In genomic region chr9:128127990-128128835, GRCh38 we compare ENCODE assay signal across 8 cellular contexts. TPM values are rescaled to one million over a fixed set of nuclear protein-coding genes. Genes with fewer than 3 reads are reported as not detected.
DNase-seq lines count a peak whose midpoint lies in the region; ATAC-seq and TF ChIP-seq lines count a peak whose summit lies in the region.

No MANE protein-coding gene starts in this region.

- peak overlapping the region; percentile 94 to 97 for H3K4me3 Mint-ChIP-seq in H9
- H3K4me3 Mint-ChIP-seq in neural crest cell: peak overlapping the region; percentile 99
- peak overlapping the region; percentile 98 to 99 for H3K4me3 Mint-ChIP-seq in stimulated activated naive CD8-positive, alpha-beta T cell treated with anti-CD3 and anti-CD28 coated beads, Interleukin-15, amount 100 ng/mL, for 72 hours

- WGBS in H9 (ENCODE audit: extremely low coverage, insufficient read length, low lambda C conversion rate): no CpG with 5 or more reads among the region's 82 CpGs

- DNase-seq in ELF-1 (ENCODE audit: low read depth, low spot score) (peak; percentile 94), H9 (peak; percentile 88), M059J (ENCODE audit: low read depth) (peak; percentile 90), SHP77 (lab: John Stamatoyannopoulos, UW) (peak; percentile 87 to 89), activated gamma-delta T cell (lab: John Stamatoyannopoulos, UW) (peak; percentile 72), foreskin fibroblast (peak; percentile 86 to 95), neural crest cell (ENCODE audit: low read depth, low spot score) (peak; percentile 76)
- DNase-seq in stimulated activated naive CD8-positive, alpha-beta T cell treated with anti-CD3 and anti-CD28 coated beads, Interleukin-15, amount 100 ng/mL, for 72 hours: peak; percentile 91

- no peak overlapping the region for H4K91ac ChIP-seq in H9 (ENCODE audit: insufficient read length, low read depth, low read length)

- no peak overlapping the region for H2BK15ac ChIP-seq in H9 (ENCODE audit: low read depth, low read length)

- H2BK5ac ChIP-seq in H9 (ENCODE audit: insufficient read length, low read length): no peak overlapping the region

- peaks cover 12% of the 10 kb centered on the region for H3K23me2 ChIP-seq in H9 (ENCODE audit: insufficient read length, low read depth, low read length, poor library complexity, severe bottlenecking)

- no peaks in the 10 kb centered on the region for H3K79me1 ChIP-seq in H9 (ENCODE audit: insufficient read depth, low read depth, low read length, poor library complexity, severe bottlenecking)

- H3K9ac ChIP-seq in H9 (ENCODE audit: extremely low read depth, insufficient read length, low read length): peak overlapping the region; percentile 81

- no peak overlapping the region for H2BK20ac ChIP-seq in H9 (ENCODE audit: low read depth, low read length, poor library complexity, severe bottlenecking)

- no peak overlapping the region for H2BK120ac ChIP-seq in H9 (ENCODE audit: low read depth, low read length, poor library complexity, severe bottlenecking)

- no peaks in the 10 kb centered on the region for H3K9me3 ChIP-seq in H9 (ENCODE audit: control insufficient read depth, low read depth, low read length)

- no peak overlapping the region for H2AK5ac ChIP-seq in H9 (ENCODE audit: insufficient read length, low read length)

- H3K4me2 ChIP-seq in H9 (ENCODE audit: insufficient read depth, insufficient read length, low read length): peak overlapping the region; percentile 58

- H3T11ph ChIP-seq in H9 (ENCODE audit: low read length): no peak overlapping the region

- H3K9me3 Mint-ChIP-seq in H9: peaks cover 9 to 12% of the 10 kb centered on the region in 2 experiments
- H3K9me3 Mint-ChIP-seq in neural crest cell: peaks cover 4% of the 10 kb centered on the region
- H3K9me3 Mint-ChIP-seq in stimulated activated naive CD8-positive, alpha-beta T cell treated with anti-CD3 and anti-CD28 coated beads, Interleukin-15, amount 100 ng/mL, for 72 hours: no peaks in the 10 kb centered on the region

- H3K27ac Mint-ChIP-seq in H9 (peak overlapping the region; percentile 99), neural crest cell (ENCODE audit: unreplicated experiment) (peak overlapping the region; percentile 99)
- peak overlapping the region; percentile 98 to 100 for H3K27ac Mint-ChIP-seq in stimulated activated naive CD8-positive, alpha-beta T cell treated with anti-CD3 and anti-CD28 coated beads, Interleukin-15, amount 100 ng/mL, for 72 hours

- H3K56ac ChIP-seq in H9 (ENCODE audit: insufficient read length, low read depth, low read length): no peak overlapping the region

- H2BK12ac ChIP-seq in H9 (ENCODE audit: insufficient read length, low read depth, low read length): no peak overlapping the region

- H3K4me1 ChIP-seq in H9 (ENCODE audit: insufficient read depth, low read length): no peaks in the 10 kb centered on the region

- H3K27me3 Mint-ChIP-seq in H9 (ENCODE audit: low read depth) (peaks cover 37% of the 10 kb centered on the region), neural crest cell (ENCODE audit: low read depth) (peaks cover 7% of the 10 kb centered on the region)
- H3K27me3 Mint-ChIP-seq in stimulated activated naive CD8-positive, alpha-beta T cell treated with anti-CD3 and anti-CD28 coated beads, Interleukin-15, amount 100 ng/mL, for 72 hours: peaks cover 12% of the 10 kb centered on the region

- H3K4ac ChIP-seq in H9 (ENCODE audit: low read depth, low read length): no peak overlapping the region

- 0 out of 2 replicates have a peak, but pooled peaks cover 3% of the 10 kb centered on the region for H3K27me3 ChIP-seq in H9 (ENCODE audit: insufficient read depth, low read length)

- peak; percentile 88 for ATAC-seq in stimulated activated naive CD8-positive, alpha-beta T cell treated with anti-CD3 and anti-CD28 coated beads, Interleukin-15, amount 100 ng/mL, for 72 hours

- H3K27ac ChIP-seq in H9 (ENCODE audit: insufficient read length, low read depth, low read length): peak overlapping the region; percentile 18

- H2AFZ ChIP-seq in H9 (ENCODE audit: low read length): no peak overlapping the region

- peak overlapping the region; percentile 87 for H3K18ac ChIP-seq in H9 (ENCODE audit: insufficient read length, low read depth, low read length)

- H3K79me2 ChIP-seq in H9 (ENCODE audit: insufficient read depth, low read length): no peaks in the 10 kb centered on the region

- H3K36me3 Mint-ChIP-seq in H9 (ENCODE audit: insufficient read depth in 1 of 3, low read depth in 3 of 3) (peaks cover 16 to 30% (median 22%) of the 10 kb centered on the region in 3 experiments), neural crest cell (ENCODE audit: low read depth) (peaks cover 6% of the 10 kb centered on the region)

- H3K14ac ChIP-seq in H9 (ENCODE audit: insufficient read depth, low read length): peak overlapping the region; percentile 96

- H4K8ac ChIP-seq in H9 (replicated peaks; ENCODE audit: insufficient read length, low read depth, low read length): no peak overlapping the region

- TF ChIP-seq CTCF in H9 (conservative IDR thresholded peaks at IDR 0.05): no peak
- no peak for TF ChIP-seq CTCF in foreskin fibroblast (IDR thresholded peaks at IDR 0.05; ENCODE audit: low read depth, low read length)
- no peak for TF ChIP-seq CTCF in neural crest cell (conservative IDR thresholded peaks at IDR 0.05)

- no peaks in the 10 kb centered on the region for H4K20me1 ChIP-seq in H9 (ENCODE audit: control insufficient read depth, insufficient read depth, insufficient read length)

- no peak overlapping the region for H3K23ac ChIP-seq in H9 (ENCODE audit: insufficient read length, low read depth, low read length)

- H3K4me1 Mint-ChIP-seq in H9 (peaks cover 13 to 16% of the 10 kb centered on the region in 2 experiments), neural crest cell (peaks cover 25% of the 10 kb centered on the region)
- H3K4me1 Mint-ChIP-seq in stimulated activated naive CD8-positive, alpha-beta T cell treated with anti-CD3 and anti-CD28 coated beads, Interleukin-15, amount 100 ng/mL, for 72 hours: peaks cover 47% of the 10 kb centered on the region

- H3K4me3 ChIP-seq in foreskin fibroblast (ENCODE audit: low read depth in 1 of 2, low read length in 2 of 2): peak overlapping the region; percentile 77 to 89

- H4K5ac ChIP-seq in H9 (ENCODE audit: insufficient read length, low read depth, low read length): no peak overlapping the region

RNA-seq across cellular contexts. Expression of gene PTGES2, which starts 0.7 kb away (rescaled TPM):
- total RNA-seq in H9 (2021) (60.4 and 63.9 TPM in 2 replicates), neural crest cell (63.2 and 72.2 TPM in 2 replicates)
- 34.9 and 53.8 TPM in 2 replicates for total RNA-seq in M059J (2014; rRNA removed; shearing (Covaris generic))

RNA-seq across cellular contexts. Expression of gene LCN2, which starts 21.0 kb away (rescaled TPM):
- total RNA-seq in H9 (2021) (not detected in 2 replicates), neural crest cell (not detected in 2 replicates)
- total RNA-seq in M059J (2014; rRNA removed; shearing (Covaris generic)): 0.42 TPM in 1 of 2 replicates, not detected in the other

RNA-seq across cellular contexts. Expression of gene BBLN, which starts 31.9 kb away (rescaled TPM):
- total RNA-seq in H9 (2021): 72.5 and 74.9 TPM in 2 replicates
- total RNA-seq in M059J (2014; rRNA removed; shearing (Covaris generic)): 289 and 427 TPM in 2 replicates
- total RNA-seq in neural crest cell: 80.6 and 82.5 TPM in 2 replicates

Comparison
In these comparisons a context has a peak if more than half of its experiments do, and no peak if none do; other contexts are left out.
1. Peak in every context shown above with its lines: DNase-seq, ATAC-seq, H3K4me3 ChIP-seq and H3K27ac ChIP-seq.